Comparison of ENCODE assay signal across 3 cellular contexts in genomic region chr10:32132357-32132756, GRCh38.
TF ChIP-seq lines count a peak whose summit lies in the region.

No MANE protein-coding gene starts in this region.

TF ChIP-seq in GM23338, 12 proteins besides CTCF, POLR2A, EP300 and RAD21:
- TF ChIP-seq CREB1 (CRISPR knock-in tag; IDR thresholded peaks at IDR 0.05; ENCODE audit: low read depth): no peak
- no peak for TF ChIP-seq ZNF114 (CRISPR knock-in tag; IDR thresholded peaks at IDR 0.05)
- TF ChIP-seq REST (IDR thresholded peaks at IDR 0.05; ENCODE audit: unreplicated experiment): no peak
- TF ChIP-seq, protein P1, sequence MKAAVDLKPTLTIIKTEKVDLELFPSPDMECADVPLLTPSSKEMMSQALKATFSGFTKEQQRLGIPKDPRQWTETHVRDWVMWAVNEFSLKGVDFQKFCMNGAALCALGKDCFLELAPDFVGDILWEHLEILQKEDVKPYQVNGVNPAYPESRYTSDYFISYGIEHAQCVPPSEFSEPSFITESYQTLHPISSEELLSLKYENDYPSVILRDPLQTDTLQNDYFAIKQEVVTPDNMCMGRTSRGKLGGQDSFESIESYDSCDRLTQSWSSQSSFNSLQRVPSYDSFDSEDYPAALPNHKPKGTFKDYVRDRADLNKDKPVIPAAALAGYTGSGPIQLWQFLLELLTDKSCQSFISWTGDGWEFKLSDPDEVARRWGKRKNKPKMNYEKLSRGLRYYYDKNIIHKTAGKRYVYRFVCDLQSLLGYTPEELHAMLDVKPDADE (IDR thresholded peaks at IDR 0.05): no peak
- no peak for TF ChIP-seq JUNB (IDR thresholded peaks at IDR 0.05; ENCODE audit: unreplicated experiment)
- no peak for TF ChIP-seq ZNF331 (CRISPR knock-in tag; IDR thresholded peaks at IDR 0.05; ENCODE audit: low read depth)
- no peak for TF ChIP-seq NANOG (IDR thresholded peaks at IDR 0.05; ENCODE audit: borderline replicate concordance)
- TF ChIP-seq POLR2AphosphoS5 (IDR thresholded peaks at IDR 0.05; ENCODE audit: low read depth): no peak

TF ChIP-seq in HCT116, 20 proteins besides CTCF, POLR2A, EP300 and RAD21:
- no peak for TF ChIP-seq POLR2AphosphoS5 (IDR thresholded peaks at IDR 0.05; ENCODE audit: low read depth, low read length)
- TF ChIP-seq EZH2 (IDR thresholded peaks at IDR 0.05): no peak
- TF ChIP-seq SRF (IDR thresholded peaks at IDR 0.05; ENCODE audit: low read depth): no peak
- TF ChIP-seq TCF7L2 (IDR thresholded peaks at IDR 0.05; ENCODE audit: borderline replicate concordance, extremely low read depth, insufficient read depth, insufficient read length): no peak
- TF ChIP-seq YY1 (IDR thresholded peaks at IDR 0.05; ENCODE audit: extremely low read depth, insufficient replicate concordance, low read depth, low read length): no peak
- no peak for TF ChIP-seq ZFX (IDR thresholded peaks at IDR 0.05)
- TF ChIP-seq EZH2phosphoT487 (IDR thresholded peaks at IDR 0.05; ENCODE audit: borderline replicate concordance): no peak
- no peak for TF ChIP-seq ZNF274 (IDR thresholded peaks at IDR 0.05; ENCODE audit: low read depth, low read length)
- TF ChIP-seq EGR1 (IDR thresholded peaks at IDR 0.05; ENCODE audit: low read depth): no peak
- no peak for TF ChIP-seq ELF1 (IDR thresholded peaks at IDR 0.05; ENCODE audit: borderline replicate concordance, low read depth)
- TF ChIP-seq, protein P2, sequence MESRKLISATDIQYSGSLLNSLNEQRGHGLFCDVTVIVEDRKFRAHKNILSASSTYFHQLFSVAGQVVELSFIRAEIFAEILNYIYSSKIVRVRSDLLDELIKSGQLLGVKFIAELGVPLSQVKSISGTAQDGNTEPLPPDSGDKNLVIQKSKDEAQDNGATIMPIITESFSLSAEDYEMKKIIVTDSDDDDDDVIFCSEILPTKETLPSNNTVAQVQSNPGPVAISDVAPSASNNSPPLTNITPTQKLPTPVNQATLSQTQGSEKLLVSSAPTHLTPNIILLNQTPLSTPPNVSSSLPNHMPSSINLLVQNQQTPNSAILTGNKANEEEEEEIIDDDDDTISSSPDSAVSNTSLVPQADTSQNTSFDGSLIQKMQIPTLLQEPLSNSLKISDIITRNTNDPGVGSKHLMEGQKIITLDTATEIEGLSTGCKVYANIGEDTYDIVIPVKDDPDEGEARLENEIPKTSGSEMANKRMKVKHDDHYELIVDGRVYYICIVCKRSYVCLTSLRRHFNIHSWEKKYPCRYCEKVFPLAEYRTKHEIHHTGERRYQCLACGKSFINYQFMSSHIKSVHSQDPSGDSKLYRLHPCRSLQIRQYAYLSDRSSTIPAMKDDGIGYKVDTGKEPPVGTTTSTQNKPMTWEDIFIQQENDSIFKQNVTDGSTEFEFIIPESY (IDR thresholded peaks at IDR 0.05; ENCODE audit: extremely low read depth, insufficient replicate concordance, low read length): no peak
- no peak for TF ChIP-seq SP1 (IDR thresholded peaks at IDR 0.05; ENCODE audit: low read depth)
- TF ChIP-seq REST (IDR thresholded peaks at IDR 0.05; ENCODE audit: low read depth): no peak
TF ChIP-seq in HCT116: peak in this region for 0.

TF ChIP-seq in K562, 482 proteins besides CTCF, POLR2A, EP300 and RAD21:
- TF ChIP-seq NRF1 (conservative IDR thresholded peaks at IDR 0.05 in 1 of 2, IDR thresholded peaks at IDR 0.05 in 1 of 2) (peak; percentile 64 to 74), PHB (CRISPR knock-in tag; IDR thresholded peaks at IDR 0.05) (no peak)
